Comparison of ENCODE assay signal across 9 cellular contexts in the genomic region with DNA sequence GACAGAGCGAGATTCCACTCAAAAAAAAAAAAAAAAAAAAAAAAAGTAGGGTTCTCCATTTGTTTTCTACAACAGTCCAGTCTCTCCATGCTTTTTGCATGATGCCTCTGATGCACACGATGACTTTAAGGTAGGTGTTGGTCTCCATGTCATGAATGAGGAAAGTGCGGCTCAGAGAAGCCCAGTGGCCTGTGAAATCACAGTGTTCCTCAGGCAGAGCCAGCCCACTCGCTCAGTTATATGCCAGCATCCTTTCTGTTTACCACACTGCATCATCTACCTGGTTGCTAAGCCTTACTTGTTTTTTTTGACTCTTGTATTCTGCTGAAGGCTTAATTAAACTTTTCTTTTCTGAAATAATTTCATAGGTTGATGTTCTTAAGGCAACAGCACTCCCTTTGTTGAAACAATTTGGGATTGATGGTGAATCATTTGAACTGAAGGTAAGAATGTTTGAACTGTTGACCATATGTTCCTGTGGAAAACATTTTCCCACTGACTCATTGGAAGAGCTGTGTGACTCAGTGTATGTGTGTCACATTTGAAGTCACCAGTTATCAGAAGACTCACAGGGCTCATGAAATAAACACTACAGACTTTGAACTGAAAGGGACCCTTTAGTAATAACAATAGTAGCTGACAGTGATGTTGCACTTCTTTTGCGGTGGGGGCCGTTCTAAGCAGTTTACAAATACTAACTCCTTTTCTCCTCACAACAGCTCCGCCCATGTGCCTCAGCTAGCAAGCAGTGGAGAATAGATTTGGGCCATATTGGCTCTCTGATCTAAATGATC. TPM values are rescaled to one million over a fixed set of nuclear protein-coding genes. Genes with fewer than 3 reads are reported as not detected.
DNase-seq lines count a peak whose midpoint lies in the region; ATAC-seq, FAIRE-seq and TF ChIP-seq lines count a peak whose summit lies in the region.
"Had no signal": no experiment of that assay in that cellular context is flagged by ENCODE, and none has a peak within 500 bp of the region (broad histone marks: within the 10 kb centered on the region; RNA-seq: fewer than 3 reads in every experiment).

No MANE protein-coding gene starts in this region.

- TF ChIP-seq POLR2A in body of pancreas (IDR thresholded peaks at IDR 0.05) = no peak

- peak; percentile 96 for DNase-seq in AG10803 (ENCODE audit: low read depth)
- peak; percentile 1 for DNase-seq in MG63
- DNase-seq in body of pancreas = peak in 2 of 4 donors; percentile 28 to 40
- peak in 1 of 6 donors; percentile 9 for DNase-seq in pancreas
- DNase-seq in NCI-H2196 treated with DMSO at 0.1 percent for 48 hours (lab: John Stamatoyannopoulos, UW; ENCODE audit: unreplicated experiment) = no peak
- DNase-seq in putamen (ENCODE audit: low spot score) = no peak
- no peak for DNase-seq in NCI-H69 (lab: John Stamatoyannopoulos, UW)
- DNase-seq in NCI-H2029 (lab: John Stamatoyannopoulos, UW) = no peak
- DNase-seq: hippocampal formation had no signal

- H3K9me3 ChIP-seq in MG63 (no peaks in the 10 kb centered on the region), body of pancreas (no peaks in the 10 kb centered on the region), pancreas (no peaks in the 10 kb centered on the region)

- no peaks in the 10 kb centered on the region for H3K27me3 ChIP-seq in MG63
- no peaks in the 10 kb centered on the region for H3K27me3 ChIP-seq in body of pancreas
- no peaks in the 10 kb centered on the region for H3K27me3 ChIP-seq in pancreas

- peak overlapping the region in 2 of 4 donors; percentile 55 to 75 for H3K27ac ChIP-seq in body of pancreas
- peak overlapping the region in 2 of 4 donors; percentile 38 to 69 for H3K27ac ChIP-seq in pancreas

- WGBS in body of pancreas, 2 donors = 90 to 92% methylated on average over 7 of the region's 7 CpGs
- WGBS in pancreas, 2 donors = 91% methylated on average over 7 of the region's 7 CpGs

- H3K4me3 ChIP-seq in AG10803 (ENCODE audit: low read length) (no peak overlapping the region), MG63 (no peak overlapping the region), body of pancreas (no peak overlapping the region), pancreas (no peak overlapping the region)

- ATAC-seq in body of pancreas = peak; percentile 75
- peak; percentile 80 to 88 (median 84) for ATAC-seq in pancreas

- H3K36me3 ChIP-seq in MG63 = no peaks in the 10 kb centered on the region
- no peaks in the 10 kb centered on the region for H3K36me3 ChIP-seq in body of pancreas (replicated peaks in 1 of 2; ENCODE audit: insufficient read depth in 1 of 2, low read depth in 2 of 2)
- H3K36me3 ChIP-seq in pancreas = no peaks in the 10 kb centered on the region

- intact Hi-C loops in body of pancreas (cut with DNase I) (no loop called here), pancreas (cut with DNase I) (no loop called here)

- no peak for FAIRE-seq in pancreas (lab: Jason Lieb, UNC)

- TF ChIP-seq CTCF in AG10803 (conservative IDR thresholded peaks at IDR 0.05; ENCODE audit: low read length) = no peak
- TF ChIP-seq CTCF in body of pancreas (IDR thresholded peaks at IDR 0.05) = no peak
- no peak for TF ChIP-seq CTCF in pancreas (IDR thresholded peaks at IDR 0.05)

- H3K4me1 ChIP-seq in body of pancreas (peaks cover 50% of the 10 kb centered on the region), pancreas (peaks cover 20 to 41% (median 26%) of the 10 kb centered on the region in 3 donors)

RNA-seq across cellular contexts. Expression of gene RCL1, which starts 40.2 kb away (rescaled TPM):
- 6.8 and 9.0 TPM in 2 replicates for total RNA-seq in MG63 (2014; rRNA removed; shearing (Covaris generic); ENCODE audit: low replicate concordance)
- total RNA-seq in body of pancreas (10 to 100 TPM; 27.0 to 49.4 TPM), pancreas (100 to 1,000 TPM in 1 of 6 donors, 10 to 100 TPM in 5; 11.3 to 153 (median 25.3) TPM)
- 10 to 100 TPM; 19.0 to 24.8 TPM for polyA plus RNA-seq in pancreas

Comparison
In these comparisons a context has a peak if more than half of its experiments do, and no peak if none do; other contexts are left out.
1. DNase-seq: peak in AG10803 (single experiment) and MG63 (single experiment); none in NCI-H2196 treated with DMSO at 0.1 percent for 48 hours (single experiment), putamen (single experiment), NCI-H69 (single experiment) and NCI-H2029 (single experiment).